In the genomic region with DNA sequence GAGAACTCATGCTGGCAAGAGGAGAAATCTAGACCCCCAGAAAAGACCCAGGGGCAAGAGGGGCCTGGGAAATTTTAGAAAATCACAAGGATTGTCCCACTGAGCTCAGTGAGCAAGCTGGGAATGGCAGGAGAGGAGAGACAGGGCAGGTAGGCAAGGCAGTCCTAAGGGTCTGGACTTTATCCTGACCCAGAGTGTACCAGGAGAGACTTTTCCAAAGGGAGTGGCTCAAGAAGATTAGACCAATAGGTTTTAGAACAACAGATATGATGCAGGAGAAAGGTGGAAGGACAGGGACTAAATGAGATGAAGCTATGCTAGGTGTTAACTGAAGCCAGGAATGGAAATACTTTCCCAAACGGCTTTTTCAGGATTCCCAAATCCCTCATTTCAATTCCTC, we compare ENCODE assay signal across 25 cellular contexts.
"Had no signal": no experiment of that assay in that cellular context is flagged by ENCODE, and none has a peak within 500 bp of the region (broad histone marks: within the 10 kb centered on the region; RNA-seq: fewer than 3 reads in every experiment).

No MANE protein-coding gene starts in this region.

- H3K27me3 ChIP-seq: testis, thyroid gland, upper lobe of left lung, uterus, vagina had no signal

- H3K4me3 ChIP-seq: stomach, suprapubic skin, testis, thoracic aorta, thyroid gland, tibial artery, tibial nerve, transverse colon, upper lobe of left lung, upper lobe of right lung, uterus, vagina had no signal

- H3K4me1 ChIP-seq: suprapubic skin, thyroid gland, tibial artery, transverse colon, upper lobe of left lung, upper lobe of right lung, uterus, vagina had no signal

- FAIRE-seq: urothelium cell line had no signal

- H3K27ac ChIP-seq: stomach, suprapubic skin, thoracic aorta, thyroid gland, tibial artery, tibial nerve, transverse colon, upper lobe of left lung, upper lobe of right lung, uterus, vagina had no signal

- H3K36me3 ChIP-seq: stomach, suprapubic skin, thoracic aorta, thyroid gland, tibial artery, tibial nerve, transverse colon, upper lobe of left lung, upper lobe of right lung, uterus, vagina had no signal

- H3K9me3 ChIP-seq: stomach, suprapubic skin, testis, thoracic aorta, thyroid gland, tibial artery, tibial nerve, transverse colon, upper lobe of left lung, upper lobe of right lung, uterus, vagina had no signal

- DNase-seq: stimulated activated CD4-positive, alpha-beta T cell treated with anti-CD3 and anti-CD28 coated beads, Interleukin-2, amount 100 ng/mL, for 48 hours; stimulated activated CD4-positive, alpha-beta T cell treated with anti-CD3 and anti-CD28 coated beads, Interleukin-4, amount 100 ng/mL, for 1 hour; stimulated activated CD4-positive, alpha-beta T cell treated with anti-CD3 and anti-CD28 coated beads, Interleukin-4, amount 100 ng/mL, for 24 hours; stimulated activated CD4-positive, alpha-beta T cell treated with anti-CD3 and anti-CD28 coated beads, Interleukin-4, amount 100 ng/mL, for 4 hours; stimulated activated CD8-positive, alpha-beta memory T cell treated with anti-CD3 and anti-CD28 coated beads, Interleukin-4, amount 100 ng/mL, for 48 hours; stimulated activated naive B cell treated with anti-CD40 and anti-IgM and Interleukin-4, amounts not matched to agents 10 μg/mL and 1 μg/mL and 100 μg/mL, for 72 hours; stimulated activated naive CD4-positive, alpha-beta T cell; stimulated activated naive CD4-positive, alpha-beta T cell treated with Interleukin-2 at 50 U/mL for 16 hours; stimulated activated naive CD8-positive, alpha-beta T cell treated with anti-CD3 and anti-CD28 coated beads, Interleukin-15, amount 100 ng/mL, for 72 hours; stimulated activated naive CD8-positive, alpha-beta T cell treated with anti-CD3 and anti-CD28 coated beads, Interleukin-15, Interleukin-2, amounts not matched to agents 100 U/mL and 50 U/mL, for 24 hours; stomach; substantia nigra; testis; thyroid gland; tibial artery; transverse colon; trophoblast cell; upper lobe of left lung; upper lobe of right lung; uterus had no signal
